Comparison of ENCODE assay signal across 8 cellular contexts in genomic region chr18:43571078-43571689, GRCh38.
DNase-seq lines count a peak whose midpoint lies in the region; ATAC-seq and TF ChIP-seq lines count a peak whose summit lies in the region.

No MANE protein-coding gene starts in this region.

- TF ChIP-seq CTCF in BE2C (IDR thresholded peaks at IDR 0.05; ENCODE audit: low read depth, low read length) (peak; percentile 63), HL-60 (IDR thresholded peaks at IDR 0.05; ENCODE audit: insufficient read depth, low read length) (peak; percentile 73)

- H3K4me3 ChIP-seq in BE2C (ENCODE audit: low read depth, low read length) = no peak overlapping the region
- H3K4me3 ChIP-seq in HL-60 (replicated peaks; ENCODE audit: insufficient read depth, low read length) = no peak overlapping the region
- H3K4me3 ChIP-seq in NT2/D1 (ENCODE audit: insufficient read length, low read depth) = no peak overlapping the region

- no peak overlapping the region for H3K27ac ChIP-seq in HL-60 (replicated peaks)

- H3K36me3 ChIP-seq in BE2C = no peaks in the 10 kb centered on the region
- no peaks in the 10 kb centered on the region for H3K36me3 ChIP-seq in NT2/D1 (ENCODE audit: insufficient read depth, insufficient read length, low read length)

- no peak overlapping the region for H3K9ac ChIP-seq in NT2/D1 (ENCODE audit: insufficient read length, low read depth)

- H3K27me3 ChIP-seq in BE2C (no peaks in the 10 kb centered on the region), HL-60 (ENCODE audit: insufficient read depth, poor library complexity, severe bottlenecking) (peaks cover 3% of the 10 kb centered on the region), NT2/D1 (ENCODE audit: insufficient read depth, insufficient read length) (no peaks in the 10 kb centered on the region)

- no peaks in the 10 kb centered on the region; the same call in 1 of the 2 replicates for H3K4me1 ChIP-seq in BE2C
- H3K4me1 ChIP-seq in NT2/D1 (ENCODE audit: insufficient read depth, insufficient read length) = no peaks in the 10 kb centered on the region

- DNase-seq in BE2C (peak; percentile 20), HL-60 (ENCODE audit: low read depth in 1 of 2, low spot score in 1 of 2) (peak in 1 of 2 experiments; percentile 39), NT2/D1 (ENCODE audit: low read depth, low spot score) (peak; percentile 25), dermis blood vessel endothelial cell (peak; percentile 70), midbrain (lab: John Stamatoyannopoulos, UW) (peak; percentile 66)
- no peak for DNase-seq in stimulated activated naive CD8-positive, alpha-beta T cell treated with anti-CD3 and anti-CD28 coated beads, Interleukin-15, Interleukin-2, amounts not matched to agents 100 U/mL and 50 U/mL, for 24 hours

- peak; percentile 33 for ATAC-seq in GM18520 (IDR thresholded peaks at IDR 0.05; ENCODE audit: unreplicated experiment)
- ATAC-seq in GM21737 (IDR thresholded peaks at IDR 0.05; ENCODE audit: unreplicated experiment) = no peak
- no peak for ATAC-seq in stimulated activated naive CD8-positive, alpha-beta T cell treated with anti-CD3 and anti-CD28 coated beads, Interleukin-15, Interleukin-2, amounts not matched to agents 100 U/mL and 50 U/mL, for 24 hours

- H3K9me3 ChIP-seq in BE2C = no peaks in the 10 kb centered on the region
- H3K9me3 ChIP-seq in NT2/D1 (ENCODE audit: insufficient read depth, low read length) = no peaks in the 10 kb centered on the region
